ENCODE assay signal across 21 cellular contexts in genomic region chr7:127655720-127656119, GRCh38. TPM values are rescaled to one million over a fixed set of nuclear protein-coding genes. Genes with fewer than 3 reads are reported as not detected.
A peak's percentile ranks its signal among the peaks of the same experiment; 100 is the strongest.
DNase-seq lines count a peak whose midpoint lies in the region; ATAC-seq lines count a peak whose summit lies in the region.
"Had no signal": no experiment of that assay in that cellular context is flagged by ENCODE, and none has a peak within 500 bp of the region (broad histone marks: within the 10 kb centered on the region; RNA-seq: fewer than 3 reads in every experiment).

No MANE protein-coding gene starts in this region.

- peaks cover 75% of the 10 kb centered on the region for H3K36me3 Mint-ChIP-seq in stimulated activated naive CD8-positive, alpha-beta T cell treated with anti-CD3 and anti-CD28 coated beads, Interleukin-15, Interleukin-2, amounts not matched to agents 100 ng/mL and 50 ng/mL, for 24 hours (ENCODE audit: low read depth)
- H3K36me3 Mint-ChIP-seq in activated T-helper 1 cell treated with anti-CD3 and anti-CD28 coated beads, Interleukin-12 subunit alpha, Interleukin-12 subunit beta, Interleukin-2, Interleukin-4 antibody, amounts not matched to agents 30 ng/mL and 10 ng/mL and 1 ng/mL, durations not matched to agents 14 hours and 24 hours and 36 hours (ENCODE audit: low read depth) = peaks cover 42% of the 10 kb centered on the region
- peaks cover 7% of the 10 kb centered on the region for H3K36me3 Mint-ChIP-seq in T-helper 17 cell (ENCODE audit: low read depth)

- ATAC-seq in stimulated activated naive CD8-positive, alpha-beta T cell treated with anti-CD3 and anti-CD28 coated beads, Interleukin-15, amount 100 ng/mL, for 72 hours = no peak
- ATAC-seq in Right ventricle myocardium inferior (no peak), HG02571 (IDR thresholded peaks at IDR 0.05; ENCODE audit: unreplicated experiment) (no peak), T-helper 17 cell (no peak)

- H3K4me1 ChIP-seq in iPS-15b (ENCODE audit: control insufficient read depth, insufficient read depth, low read length) = peaks cover 28% of the 10 kb centered on the region

- H3K9me3 Mint-ChIP-seq in stimulated activated naive CD8-positive, alpha-beta T cell treated with anti-CD3 and anti-CD28 coated beads, Interleukin-15, Interleukin-2, amounts not matched to agents 100 ng/mL and 50 ng/mL, for 24 hours = no peaks in the 10 kb centered on the region
- no peaks in the 10 kb centered on the region for H3K9me3 Mint-ChIP-seq in stimulated activated naive CD8-positive, alpha-beta T cell treated with anti-CD3 and anti-CD28 coated beads, Interleukin-15, amount 100 ng/mL, for 72 hours
- no peaks in the 10 kb centered on the region for H3K9me3 Mint-ChIP-seq in activated T-helper 1 cell treated with anti-CD3 and anti-CD28 coated beads, Interleukin-12 subunit alpha, Interleukin-12 subunit beta, Interleukin-2, Interleukin-4 antibody, amounts not matched to agents 30 ng/mL and 10 ng/mL and 1 ng/mL, durations not matched to agents 14 hours and 24 hours and 36 hours
- H3K9me3 Mint-ChIP-seq: CD8-positive, alpha-beta memory T cell had no signal

- peak overlapping the region; percentile 28 for H3K4me3 ChIP-seq in iPS-15b (ENCODE audit: low read depth, low read length)
- H3K4me3 ChIP-seq: dorsolateral prefrontal cortex, SJCRH30, vagina had no signal

- no peaks in the 10 kb centered on the region for H3K27me3 Mint-ChIP-seq in stimulated activated naive CD8-positive, alpha-beta T cell treated with anti-CD3 and anti-CD28 coated beads, Interleukin-15, Interleukin-2, amounts not matched to agents 100 ng/mL and 50 ng/mL, for 24 hours
- no peaks in the 10 kb centered on the region for H3K27me3 Mint-ChIP-seq in stimulated activated naive CD8-positive, alpha-beta T cell treated with anti-CD3 and anti-CD28 coated beads, Interleukin-15, amount 100 ng/mL, for 72 hours
- H3K27me3 Mint-ChIP-seq in activated T-helper 1 cell treated with anti-CD3 and anti-CD28 coated beads, Interleukin-12 subunit alpha, Interleukin-12 subunit beta, Interleukin-2, Interleukin-4 antibody, amounts not matched to agents 30 ng/mL and 10 ng/mL and 1 ng/mL, durations not matched to agents 14 hours and 24 hours and 36 hours (ENCODE audit: insufficient read depth) = no peaks in the 10 kb centered on the region
- H3K27me3 Mint-ChIP-seq in T-helper 17 cell = no peaks in the 10 kb centered on the region
- H3K27me3 Mint-ChIP-seq: CD8-positive, alpha-beta memory T cell had no signal

- intact Hi-C loops in activated T-helper 1 cell treated with anti-CD3 and anti-CD28 coated beads, Interleukin-12 subunit alpha, Interleukin-12 subunit beta, Interleukin-2, Interleukin-4 antibody, amounts not matched to agents 30 ng/mL and 10 ng/mL and 1 ng/mL, durations not matched to agents 14 hours and 24 hours and 36 hours (cut with micrococcal nuclease) = loop anchor here (1.0 to 10.0 kb wide), 4 partner anchors 12 to 879 kb away; partner anchors contain the start of gene HILPDA
- intact Hi-C loops in Right ventricle myocardium inferior (cut with DNase I) = no loop called here

- H3K4me3 Mint-ChIP-seq in stimulated activated naive CD8-positive, alpha-beta T cell treated with anti-CD3 and anti-CD28 coated beads, Interleukin-15, Interleukin-2, amounts not matched to agents 100 ng/mL and 50 ng/mL, for 24 hours = peak overlapping the region; percentile 42
- no peak overlapping the region for H3K4me3 Mint-ChIP-seq in stimulated activated naive CD8-positive, alpha-beta T cell treated with anti-CD3 and anti-CD28 coated beads, Interleukin-15, amount 100 ng/mL, for 72 hours
- peak overlapping the region; percentile 5 for H3K4me3 Mint-ChIP-seq in activated T-helper 1 cell treated with anti-CD3 and anti-CD28 coated beads, Interleukin-12 subunit alpha, Interleukin-12 subunit beta, Interleukin-2, Interleukin-4 antibody, amounts not matched to agents 30 ng/mL and 10 ng/mL and 1 ng/mL, durations not matched to agents 14 hours and 24 hours and 36 hours
- H3K4me3 Mint-ChIP-seq in T-helper 17 cell = no peak overlapping the region

- peaks cover 63% of the 10 kb centered on the region for H3K4me1 Mint-ChIP-seq in stimulated activated naive CD8-positive, alpha-beta T cell treated with anti-CD3 and anti-CD28 coated beads, Interleukin-15, Interleukin-2, amounts not matched to agents 100 ng/mL and 50 ng/mL, for 24 hours (ENCODE audit: low read depth)
- peaks cover 71% of the 10 kb centered on the region for H3K4me1 Mint-ChIP-seq in stimulated activated naive CD8-positive, alpha-beta T cell treated with anti-CD3 and anti-CD28 coated beads, Interleukin-15, amount 100 ng/mL, for 72 hours
- H3K4me1 Mint-ChIP-seq in activated T-helper 1 cell treated with anti-CD3 and anti-CD28 coated beads, Interleukin-12 subunit alpha, Interleukin-12 subunit beta, Interleukin-2, Interleukin-4 antibody, amounts not matched to agents 30 ng/mL and 10 ng/mL and 1 ng/mL, durations not matched to agents 14 hours and 24 hours and 36 hours (ENCODE audit: low read depth) = peaks cover 75% of the 10 kb centered on the region
- peaks cover 72% of the 10 kb centered on the region for H3K4me1 Mint-ChIP-seq in T-helper 17 cell

- H3K27ac Mint-ChIP-seq in stimulated activated naive CD8-positive, alpha-beta T cell treated with anti-CD3 and anti-CD28 coated beads, Interleukin-15, Interleukin-2, amounts not matched to agents 100 ng/mL and 50 ng/mL, for 24 hours = peak overlapping the region; percentile 69
- H3K27ac Mint-ChIP-seq in stimulated activated naive CD8-positive, alpha-beta T cell treated with anti-CD3 and anti-CD28 coated beads, Interleukin-15, amount 100 ng/mL, for 72 hours = no peak overlapping the region
- peak overlapping the region; percentile 6 for H3K27ac Mint-ChIP-seq in activated T-helper 1 cell treated with anti-CD3 and anti-CD28 coated beads, Interleukin-12 subunit alpha, Interleukin-12 subunit beta, Interleukin-2, Interleukin-4 antibody, amounts not matched to agents 30 ng/mL and 10 ng/mL and 1 ng/mL, durations not matched to agents 14 hours and 24 hours and 36 hours
- no peak overlapping the region for H3K27ac Mint-ChIP-seq in T-helper 17 cell

- peaks cover 6% of the 10 kb centered on the region for H3K36me3 ChIP-seq in iPS-15b (ENCODE audit: control insufficient read depth, insufficient read depth, low read length)
- H3K36me3 ChIP-seq: vagina had no signal

- no peaks in the 10 kb centered on the region for H3K27me3 ChIP-seq in iPS-15b (ENCODE audit: control insufficient read depth, insufficient read depth, low read length)
- H3K27me3 ChIP-seq: dorsolateral prefrontal cortex, SJCRH30, vagina had no signal

- no peak overlapping the region for H3K9ac ChIP-seq in iPS-15b (ENCODE audit: low read depth, low read length)

- DNase-seq in stimulated activated naive CD8-positive, alpha-beta T cell treated with anti-CD3 and anti-CD28 coated beads, Interleukin-15, amount 100 ng/mL, for 72 hours = no peak
- no peak for DNase-seq in activated T-helper 1 cell treated with anti-CD3 and anti-CD28 coated beads, Interleukin-12 subunit alpha, Interleukin-12 subunit beta, Interleukin-2, Interleukin-4 antibody, amounts not matched to agents 30 ng/mL and 10 ng/mL and 1 ng/mL, durations not matched to agents 14 hours and 24 hours and 36 hours (ENCODE audit: low spot score)
- DNase-seq in Right ventricle myocardium inferior (ENCODE audit: missing footprints) (no peak), NCI-H345 treated with DMSO at 0.1 percent for 48 hours (lab: John Stamatoyannopoulos, UW; ENCODE audit: unreplicated experiment) (no peak), T-helper 17 cell (no peak)
- DNase-seq: activated CD8-positive, alpha-beta memory T cell treated with anti-CD3 and anti-CD28 coated beads for 24 hours; activated naive CD4-positive, alpha-beta T cell; CD8-positive, alpha-beta memory T cell; DND-41; dorsolateral prefrontal cortex; HCEC 1CT; head of caudate nucleus; NCI-H1694 treated with DMSO at 0.1 percent for 48 hours; NCI-H446 treated with DMSO at 0.1 percent for 48 hours; SJCRH30 had no signal

- H3K9me3 ChIP-seq in iPS-15b (ENCODE audit: control insufficient read depth, insufficient read depth, low read length) (no peaks in the 10 kb centered on the region), T-helper 17 cell (ENCODE audit: control insufficient read depth, low read length, poor library complexity, severe bottlenecking) (no peaks in the 10 kb centered on the region)
- H3K9me3 ChIP-seq: SJCRH30, vagina had no signal

RNA-seq across cellular contexts. Expression of gene SND1, which starts 3.7 kb away (rescaled TPM):
- total RNA-seq in activated T-helper 1 cell treated with anti-CD3 and anti-CD28 coated beads, Interleukin-12 subunit alpha, Interleukin-12 subunit beta, Interleukin-2, Interleukin-4 antibody, amounts not matched to agents 30 ng/mL and 10 ng/mL and 1 ng/mL, durations not matched to agents 14 hours and 24 hours and 36 hours = 281 and 292 TPM in 2 replicates
- 85.0 TPM for total RNA-seq in Right ventricle myocardium inferior
- total RNA-seq in T-helper 17 cell = 100 to 1,000 TPM; 201 to 208 TPM

RNA-seq across cellular contexts. Expression of gene PAX4, which starts 37.8 kb away (rescaled TPM):
- total RNA-seq in activated T-helper 1 cell treated with anti-CD3 and anti-CD28 coated beads, Interleukin-12 subunit alpha, Interleukin-12 subunit beta, Interleukin-2, Interleukin-4 antibody, amounts not matched to agents 30 ng/mL and 10 ng/mL and 1 ng/mL, durations not matched to agents 14 hours and 24 hours and 36 hours = not detected in 2 replicates
- total RNA-seq in Right ventricle myocardium inferior = not detected
- not detected for total RNA-seq in T-helper 17 cell
- total RNA-seq: bronchial epithelial cell; CD8-positive, alpha-beta memory T cell; SJCRH30; T-helper 2 cell treated with Interferon-gamma antibody and Interleukin-4, amounts not matched to agents 100 ng/mL and 5 ng/mL, for 36 hours; vagina had no signal

Comparison
In these comparisons a context has a peak if more than half of its experiments do, and no peak if none do; other contexts are left out.
1. H3K27ac Mint-ChIP-seq: peak in stimulated activated naive CD8-positive, alpha-beta T cell treated with anti-CD3 and anti-CD28 coated beads, Interleukin-15, Interleukin-2, amounts not matched to agents 100 ng/mL and 50 ng/mL, for 24 hours (single experiment) and activated T-helper 1 cell treated with anti-CD3 and anti-CD28 coated beads, Interleukin-12 subunit alpha, Interleukin-12 subunit beta, Interleukin-2, Interleukin-4 antibody, amounts not matched to agents 30 ng/mL and 10 ng/mL and 1 ng/mL, durations not matched to agents 14 hours and 24 hours and 36 hours (single experiment); none in stimulated activated naive CD8-positive, alpha-beta T cell treated with anti-CD3 and anti-CD28 coated beads, Interleukin-15, amount 100 ng/mL, for 72 hours (0 of 2) and T-helper 17 cell (single experiment).
2. H3K4me3 Mint-ChIP-seq: peak in stimulated activated naive CD8-positive, alpha-beta T cell treated with anti-CD3 and anti-CD28 coated beads, Interleukin-15, Interleukin-2, amounts not matched to agents 100 ng/mL and 50 ng/mL, for 24 hours (single experiment) and activated T-helper 1 cell treated with anti-CD3 and anti-CD28 coated beads, Interleukin-12 subunit alpha, Interleukin-12 subunit beta, Interleukin-2, Interleukin-4 antibody, amounts not matched to agents 30 ng/mL and 10 ng/mL and 1 ng/mL, durations not matched to agents 14 hours and 24 hours and 36 hours (single experiment); none in stimulated activated naive CD8-positive, alpha-beta T cell treated with anti-CD3 and anti-CD28 coated beads, Interleukin-15, amount 100 ng/mL, for 72 hours (0 of 2) and T-helper 17 cell (single experiment).